Comparison of ENCODE assay signal across 1 cellular context in the genomic region with DNA sequence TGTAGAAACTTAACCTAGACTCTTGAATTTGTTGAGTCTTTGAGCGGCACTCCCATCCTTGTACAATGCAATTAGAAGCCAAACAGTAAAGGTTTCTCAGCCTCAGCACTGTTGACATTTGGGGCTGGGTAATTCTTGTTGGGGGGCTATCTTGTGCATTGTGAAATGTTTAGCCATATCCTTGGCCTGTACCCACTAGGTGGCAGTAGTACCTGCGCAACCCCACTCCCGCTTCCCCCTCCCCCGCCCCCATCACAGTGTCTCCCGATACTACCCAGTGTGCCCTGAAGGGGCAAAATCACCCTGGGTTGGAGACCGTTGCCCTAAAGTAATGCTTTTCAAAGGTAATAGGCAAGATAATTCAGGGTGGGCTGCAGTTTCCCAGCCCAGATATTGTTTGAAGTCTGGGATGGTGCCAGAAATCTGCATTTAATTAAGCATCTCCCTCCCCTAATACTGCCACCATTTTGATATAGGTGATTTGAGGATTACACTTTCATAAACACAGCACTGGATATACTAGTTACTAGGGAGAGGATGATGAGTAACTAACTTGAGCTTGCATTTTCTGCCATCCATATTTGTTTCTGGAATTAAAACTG.
A peak's percentile ranks its signal among the peaks of the same experiment; 100 is the strongest.
TF ChIP-seq lines count a peak whose summit lies in the region.

No MANE protein-coding gene starts in this region.

TF ChIP-seq in HepG2, 621 proteins besides CTCF, POLR2A, EP300 and RAD21:
- TF ChIP-seq STAG1 (CRISPR knock-in tag; IDR thresholded peaks at IDR 0.05), result peak; percentile 25; the same call in 1 of the 2 replicates
- peak; percentile 41; the same call in 1 of the 2 replicates for TF ChIP-seq MAZ (IDR thresholded peaks at IDR 0.05; ENCODE audit: borderline replicate concordance, low read depth, low read length)
- no peak for TF ChIP-seq MAZ (CRISPR knock-in tag; IDR thresholded peaks at IDR 0.05; ENCODE audit: low read depth)
- peak; percentile 35 for TF ChIP-seq XRCC5 (optimal IDR thresholded peaks at IDR 0.05; ENCODE audit: low read length)
- no peak for TF ChIP-seq ZNF737 (CRISPR knock-in tag; IDR thresholded peaks at IDR 0.05; ENCODE audit: borderline replicate concordance)
- no peak for TF ChIP-seq HHEX (CRISPR knock-in tag; IDR thresholded peaks at IDR 0.05)
- TF ChIP-seq SMC3 (IDR thresholded peaks at IDR 0.05; ENCODE audit: low read length), result peak; percentile 38; the same call in 1 of the 2 replicates
- peak; percentile 26; the same call in 1 of the 2 replicates for TF ChIP-seq KDM5A (IDR thresholded peaks at IDR 0.05; ENCODE audit: borderline replicate concordance, low read length)
- no peak for TF ChIP-seq ZNF776 (CRISPR knock-in tag; IDR thresholded peaks at IDR 0.05)
- no peak for TF ChIP-seq ERF (CRISPR knock-in tag; IDR thresholded peaks at IDR 0.05)
- TF ChIP-seq, protein P1, sequence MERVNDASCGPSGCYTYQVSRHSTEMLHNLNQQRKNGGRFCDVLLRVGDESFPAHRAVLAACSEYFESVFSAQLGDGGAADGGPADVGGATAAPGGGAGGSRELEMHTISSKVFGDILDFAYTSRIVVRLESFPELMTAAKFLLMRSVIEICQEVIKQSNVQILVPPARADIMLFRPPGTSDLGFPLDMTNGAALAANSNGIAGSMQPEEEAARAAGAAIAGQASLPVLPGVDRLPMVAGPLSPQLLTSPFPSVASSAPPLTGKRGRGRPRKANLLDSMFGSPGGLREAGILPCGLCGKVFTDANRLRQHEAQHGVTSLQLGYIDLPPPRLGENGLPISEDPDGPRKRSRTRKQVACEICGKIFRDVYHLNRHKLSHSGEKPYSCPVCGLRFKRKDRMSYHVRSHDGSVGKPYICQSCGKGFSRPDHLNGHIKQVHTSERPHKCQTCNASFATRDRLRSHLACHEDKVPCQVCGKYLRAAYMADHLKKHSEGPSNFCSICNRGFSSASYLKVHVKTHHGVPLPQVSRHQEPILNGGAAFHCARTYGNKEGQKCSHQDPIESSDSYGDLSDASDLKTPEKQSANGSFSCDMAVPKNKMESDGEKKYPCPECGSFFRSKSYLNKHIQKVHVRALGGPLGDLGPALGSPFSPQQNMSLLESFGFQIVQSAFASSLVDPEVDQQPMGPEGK (CRISPR knock-in tag; IDR thresholded peaks at IDR 0.05), result peak; percentile 94
- TF ChIP-seq ZNF672 (CRISPR knock-in tag; IDR thresholded peaks at IDR 0.05), result no peak
- no peak for TF ChIP-seq ZNF460 (CRISPR knock-in tag; IDR thresholded peaks at IDR 0.05; ENCODE audit: borderline replicate concordance)
- TF ChIP-seq MAF1 (CRISPR knock-in tag; IDR thresholded peaks at IDR 0.05; ENCODE audit: borderline replicate concordance), result no peak
- TF ChIP-seq ZBTB33 (CRISPR knock-in tag; IDR thresholded peaks at IDR 0.05), result peak; percentile 42; the same call in 1 of the 2 replicates
- TF ChIP-seq NFE2L2 (IDR thresholded peaks at IDR 0.05; ENCODE audit: low read length), result no peak
- TF ChIP-seq CEBPB (IDR thresholded peaks at IDR 0.05; ENCODE audit: borderline replicate concordance, low read depth, low read length), result peak; percentile 76; the same call in 1 of the 2 replicates
- no peak for TF ChIP-seq ELF3 (CRISPR knock-in tag; IDR thresholded peaks at IDR 0.05)
- 0 out of 2 replicates have a peak, but pooled peaks have one; percentile 13 for TF ChIP-seq ARID3A (IDR thresholded peaks at IDR 0.05; ENCODE audit: low read depth, low read length)
- TF ChIP-seq NBN (conservative IDR thresholded peaks at IDR 0.05), result no peak
- TF ChIP-seq SAP130 (CRISPR knock-in tag; IDR thresholded peaks at IDR 0.05; ENCODE audit: low read depth), result peak; percentile 29; the same call in 1 of the 2 replicates
- 0 out of 2 replicates have a peak, but pooled peaks have one; percentile 19 for TF ChIP-seq SIN3B (IDR thresholded peaks at IDR 0.05; ENCODE audit: low read length)
- peak; percentile 59; the same call in 1 of the 2 replicates for TF ChIP-seq ZNF281 (CRISPR knock-in tag; IDR thresholded peaks at IDR 0.05; ENCODE audit: borderline replicate concordance)
- TF ChIP-seq ZNF687 (CRISPR knock-in tag; IDR thresholded peaks at IDR 0.05), result no peak
- no peak for TF ChIP-seq HBP1 (CRISPR knock-in tag; IDR thresholded peaks at IDR 0.05; ENCODE audit: low read depth)
- TF ChIP-seq CEBPG (CRISPR knock-in tag; IDR thresholded peaks at IDR 0.05), result peak; percentile 65
- no peak for TF ChIP-seq FOXA1 (IDR thresholded peaks at IDR 0.05)
- 0 out of 2 replicates have a peak, but pooled peaks have one; percentile 22 for TF ChIP-seq FOXA1 (CRISPR knock-in tag; IDR thresholded peaks at IDR 0.05)
